16 cellular contexts compared by ENCODE assay signal in the genomic region with DNA sequence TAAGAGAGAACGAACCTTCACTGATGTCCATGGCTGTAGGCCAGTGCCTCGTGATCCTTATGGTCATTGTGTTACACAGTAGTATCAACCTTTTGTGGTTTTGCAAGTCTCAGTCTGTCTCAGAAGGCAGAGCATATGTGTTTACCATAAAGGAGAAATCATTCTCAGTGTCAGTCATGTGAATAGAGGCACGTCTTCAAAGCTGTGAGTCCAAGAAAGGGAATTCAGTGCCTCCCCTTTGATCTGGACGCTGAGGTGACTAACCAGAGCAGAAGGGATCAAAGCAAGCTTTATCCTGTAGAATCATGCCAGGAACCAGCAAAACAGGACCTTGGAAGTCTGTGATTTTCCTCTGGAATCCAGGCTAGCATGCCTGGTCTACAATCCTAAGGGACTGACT.
"Had no signal": no experiment of that assay in that cellular context is flagged by ENCODE, and none has a peak within 500 bp of the region (broad histone marks: within the 10 kb centered on the region; RNA-seq: fewer than 3 reads in every experiment).

No MANE protein-coding gene starts in this region.

- H3K27me3 ChIP-seq: gastrocnemius medialis, heart left ventricle, sigmoid colon, tibial artery, vagina had no signal

- H3K9me3 ChIP-seq: gastrocnemius medialis, heart left ventricle, psoas muscle, tibial artery, vagina had no signal

- H3K4me3 ChIP-seq: gastrocnemius medialis, heart left ventricle, lung, psoas muscle, sigmoid colon, tibial artery, vagina had no signal

- H3K36me3 ChIP-seq: gastrocnemius medialis, heart left ventricle, sigmoid colon, tibial artery, vagina had no signal

- H3K4me1 ChIP-seq: gastrocnemius medialis, heart left ventricle, psoas muscle, sigmoid colon, tibial artery, vagina had no signal

- H3K27ac ChIP-seq: gastrocnemius medialis, heart left ventricle, psoas muscle, sigmoid colon, tibial artery, vagina had no signal

- ATAC-seq: gastrocnemius medialis; heart left ventricle; psoas muscle; stimulated activated naive B cell treated with anti-CD40 and anti-IgM and Interleukin-4, amounts not matched to agents 10 μg/mL and 1 μg/mL and 100 μg/mL, for 72 hours had no signal

- DNase-seq: activated CD4-positive, alpha-beta T cell treated with anti-CD3 and anti-CD28 coated beads, Interleukin-2, amount 10 ng/mL, durations not matched to agents 7 days and 5 days; activated CD4-positive, CD25-positive, alpha-beta regulatory T cell; activated naive CD4-positive, alpha-beta T cell; activated naive CD8-positive, alpha-beta T cell treated with anti-CD3 and anti-CD28 coated beads, Interleukin-2, amount 10 ng/mL, durations not matched to agents 7 days and 5 days; cerebellar nuclear complex; effector memory CD4-positive, alpha-beta T cell; gastrocnemius medialis; heart left ventricle; midbrain; psoas muscle; sigmoid colon; stimulated activated CD4-positive, alpha-beta T cell treated with anti-CD3 and anti-CD28 coated beads, Interleukin-12 subunit alpha, Interleukin-12 subunit beta, amount 100 ng/mL, for 4 hours; stimulated activated naive B cell treated with anti-CD40 and anti-IgM and Interleukin-4, amounts not matched to agents 10 μg/mL and 1 μg/mL and 100 μg/mL, for 72 hours; tibial artery had no signal
